ENCODE assay signal across 8 cellular contexts in genomic region chrX:50812995-50813842, GRCh38. TPM values are rescaled to one million over a fixed set of nuclear protein-coding genes. Genes with fewer than 3 reads are reported as not detected.
A peak's percentile ranks its signal among the peaks of the same experiment; 100 is the strongest.
DNase-seq lines count a peak whose midpoint lies in the region; ATAC-seq and TF ChIP-seq lines count a peak whose summit lies in the region.

No MANE protein-coding gene starts in this region.

- H3K9ac ChIP-seq in NT2/D1 (ENCODE audit: insufficient read length, low read depth), result peak overlapping the region; percentile 81

- H3K36me3 Mint-ChIP-seq in CD14-positive monocyte, result no peaks in the 10 kb centered on the region

- peak overlapping the region; percentile 75 to 91 for H3K4me3 Mint-ChIP-seq in CD14-positive monocyte

- no peaks in the 10 kb centered on the region for H3K27me3 ChIP-seq in NT2/D1 (ENCODE audit: insufficient read depth, insufficient read length)
- H3K27me3 ChIP-seq in neuron (ENCODE audit: insufficient read depth, low read length), result peaks cover 23% of the 10 kb centered on the region

- intact Hi-C loops in CD14-positive monocyte (cut with micrococcal nuclease), result no loop called here

- no peak for TF ChIP-seq CTCF in CD14-positive monocyte (IDR thresholded peaks at IDR 0.05)
- no peak for TF ChIP-seq CTCF in fibroblast of the aortic adventitia (IDR thresholded peaks at IDR 0.05; ENCODE audit: insufficient read depth, low read length)

- ATAC-seq in GM19395 (IDR thresholded peaks at IDR 0.05; ENCODE audit: unreplicated experiment) (no peak), GM18868 (IDR thresholded peaks at IDR 0.05; ENCODE audit: unreplicated experiment) (no peak)

- peaks cover 0 to 9% (median 0%) of the 10 kb centered on the region in 7 donors for H3K9me3 Mint-ChIP-seq in CD14-positive monocyte

- H3K4me3 ChIP-seq in NT2/D1 (ENCODE audit: insufficient read length, low read depth), result peak overlapping the region; percentile 71
- H3K4me3 ChIP-seq in fibroblast of the aortic adventitia (ENCODE audit: low read depth, low read length), result peak overlapping the region; percentile 54
- H3K4me3 ChIP-seq in neuron (ENCODE audit: low read length), result peak overlapping the region; percentile 38

- H2AFZ ChIP-seq in neuron (ENCODE audit: low read depth, low read length), result peak overlapping the region; percentile 95

- no peak overlapping the region for H3K27ac Mint-ChIP-seq in CD14-positive monocyte

- peaks cover 3% of the 10 kb centered on the region for H3K4me1 ChIP-seq in NT2/D1 (ENCODE audit: insufficient read depth, insufficient read length)
- H3K4me1 ChIP-seq in neuron (ENCODE audit: insufficient read depth, low read length), result no peaks in the 10 kb centered on the region

- H3K27me3 Mint-ChIP-seq in CD14-positive monocyte (ENCODE audit: low read depth in 3 of 3), result peaks cover 0 to 22% (median 21%) of the 10 kb centered on the region in 3 donors

- no peaks in the 10 kb centered on the region for H3K36me3 ChIP-seq in NT2/D1 (ENCODE audit: insufficient read depth, insufficient read length, low read length)
- H3K36me3 ChIP-seq in neuron (ENCODE audit: insufficient read depth, low read length), result no peaks in the 10 kb centered on the region

- H3K9me3 ChIP-seq in NT2/D1 (ENCODE audit: insufficient read depth, low read length) (no peaks in the 10 kb centered on the region), neuron (ENCODE audit: low read length) (no peaks in the 10 kb centered on the region)

- H3K4me1 Mint-ChIP-seq in CD14-positive monocyte, result peaks cover 27% of the 10 kb centered on the region

- DNase-seq in CD14-positive monocyte (ENCODE audit: low spot score) (no peak), NT2/D1 (ENCODE audit: low read depth, low spot score) (no peak), fibroblast of the aortic adventitia (ENCODE audit: low read depth) (peak; percentile 16), T-helper 9 cell (no peak), medulla oblongata (ENCODE audit: extremely low spot score) (no peak)

RNA-seq across cellular contexts. Expression of gene SHROOM4, which starts 0.8 kb away (rescaled TPM):
- not detected for polyA plus RNA-seq in CD14-positive monocyte
- 0.72 and 1.4 TPM in 2 replicates for total RNA-seq in fibroblast of the aortic adventitia (ENCODE audit: low replicate concordance)
